ENCODE assay signal across 8 cellular contexts in the genomic region with DNA sequence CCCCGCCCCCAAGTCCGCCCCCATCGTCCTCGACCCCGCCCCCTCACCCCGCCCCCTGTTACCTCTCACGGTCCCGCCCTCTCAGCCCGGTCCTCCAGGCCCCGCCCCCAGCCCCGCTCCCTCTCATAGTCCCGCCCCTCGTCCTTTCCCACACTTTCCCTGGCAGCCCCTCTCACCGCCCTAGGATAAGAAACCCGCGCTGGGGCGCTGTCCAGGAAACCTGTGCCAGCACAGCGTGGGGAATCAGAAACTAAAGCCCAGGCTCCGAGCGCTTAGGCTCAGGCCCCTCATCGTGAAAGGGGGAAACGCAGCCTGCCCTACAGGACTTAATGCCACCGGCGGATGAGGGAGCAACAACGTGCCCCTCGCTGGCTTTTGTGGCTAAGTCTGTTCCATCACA. TPM values are rescaled to one million over a fixed set of nuclear protein-coding genes. Genes with fewer than 3 reads are reported as not detected.
DNase-seq lines count a peak whose midpoint lies in the region; ATAC-seq and TF ChIP-seq lines count a peak whose summit lies in the region.

No MANE protein-coding gene starts in this region.

- H3K4me1 ChIP-seq in lower lobe of right lung, result peaks cover 22% of the 10 kb centered on the region

- intact Hi-C loops in lower lobe of right lung (cut with DNase I), result no loop called here

- peak; percentile 77 to 84 for ATAC-seq in lower lobe of right lung
- no peak for ATAC-seq in stimulated activated naive CD8-positive, alpha-beta T cell treated with anti-CD3 and anti-CD28 coated beads, Interleukin-15, Interleukin-2, amounts not matched to agents 100 U/mL and 50 U/mL, for 24 hours
- no peak for ATAC-seq in GM21786 (IDR thresholded peaks at IDR 0.05; ENCODE audit: unreplicated experiment)
- ATAC-seq in HG03095 (IDR thresholded peaks at IDR 0.05; ENCODE audit: unreplicated experiment), result no peak

- H3K27ac ChIP-seq in lower lobe of right lung, result no peak overlapping the region

- H3K27me3 ChIP-seq in lower lobe of right lung (ENCODE audit: low read depth), result no peaks in the 10 kb centered on the region

- H3K4me3 ChIP-seq in choroid plexus epithelial cell (ENCODE audit: low read depth, low read length), result peak overlapping the region; percentile 12
- peak overlapping the region; percentile 44 for H3K4me3 ChIP-seq in lower lobe of right lung

- TF ChIP-seq CTCF in choroid plexus epithelial cell (conservative IDR thresholded peaks at IDR 0.05; ENCODE audit: low read depth, low read length) (no peak), lower lobe of right lung (IDR thresholded peaks at IDR 0.05) (no peak)

- H3K9me3 ChIP-seq in lower lobe of right lung, result no peaks in the 10 kb centered on the region

- no peaks in the 10 kb centered on the region for H3K36me3 ChIP-seq in lower lobe of right lung

- DNase-seq in EL, result peak; percentile 34
- DNase-seq in RPMI7951 (ENCODE audit: low read depth), result peak; percentile 61
- DNase-seq in choroid plexus epithelial cell (ENCODE audit: low read depth), result peak; percentile 25
- DNase-seq in lower lobe of right lung, result peak; percentile 79
- peak; percentile 50 for DNase-seq in stimulated activated naive CD8-positive, alpha-beta T cell treated with anti-CD3 and anti-CD28 coated beads, Interleukin-15, Interleukin-2, amounts not matched to agents 100 U/mL and 50 U/mL, for 24 hours
- DNase-seq in NCI-H2227 treated with DMSO at 0.1 percent for 48 hours (lab: John Stamatoyannopoulos, UW), result no peak

RNA-seq across cellular contexts. Expression of a gene that starts 20.9 kb away (rescaled TPM):
- not detected in 2 replicates for total RNA-seq in RPMI7951 (2014; rRNA removed; shearing (Covaris generic))
- not detected for total RNA-seq in lower lobe of right lung

Comparison
In these comparisons a context has a peak if more than half of its experiments do, and no peak if none do; other contexts are left out.
1. ATAC-seq: peak in lower lobe of right lung (2 of 2); none in stimulated activated naive CD8-positive, alpha-beta T cell treated with anti-CD3 and anti-CD28 coated beads, Interleukin-15, Interleukin-2, amounts not matched to agents 100 U/mL and 50 U/mL, for 24 hours (single experiment), GM21786 (single experiment) and HG03095 (single experiment).